ENCODE assay signal across 24 cellular contexts in the genomic region with DNA sequence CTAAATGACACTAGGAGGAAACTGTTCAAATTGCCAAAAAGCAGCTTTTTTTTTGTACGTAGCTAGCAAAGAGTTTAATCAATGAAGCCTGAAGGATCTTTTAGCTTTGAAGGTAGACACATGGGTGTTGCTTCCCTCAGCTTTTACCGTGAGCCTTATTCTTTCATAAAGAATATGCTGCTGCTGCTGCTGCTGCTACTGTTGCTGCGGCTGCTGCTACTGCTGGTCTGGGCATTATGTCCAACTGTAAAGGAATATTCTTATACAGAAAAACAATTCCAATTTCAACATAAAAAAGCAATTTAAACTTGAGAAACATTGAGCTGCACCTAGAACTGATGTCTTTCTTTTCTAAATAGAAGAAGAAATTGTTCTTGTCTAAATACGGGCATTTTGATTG. TPM values are rescaled to one million over a fixed set of nuclear protein-coding genes. Genes with fewer than 3 reads are reported as not detected.
DNase-seq lines count a peak whose midpoint lies in the region.
"Had no signal": no experiment of that assay in that cellular context is flagged by ENCODE, and none has a peak within 500 bp of the region (broad histone marks: within the 10 kb centered on the region; RNA-seq: fewer than 3 reads in every experiment).

No MANE protein-coding gene starts in this region.

- no peaks in the 10 kb centered on the region for H3K36me3 ChIP-seq in rectal smooth muscle tissue (ENCODE audit: control insufficient read depth, insufficient read depth, low read length)

- H3K9me3 Mint-ChIP-seq in immature natural killer cell, result no peaks in the 10 kb centered on the region
- H3K9me3 Mint-ChIP-seq: activated CD4-positive, alpha-beta T cell treated with anti-CD3 and anti-CD28 coated beads, Interleukin-2, amount 10 ng/mL, durations not matched to agents 24 days and 14 days; activated naive CD8-positive, alpha-beta T cell treated with anti-CD3 and anti-CD28 coated beads, Interleukin-2, amount 50 U/mL, for 24 hours; activated T-cell treated with anti-CD3 and anti-CD28 coated beads, Interleukin-2, amount 50 U/mL, for 24 hours; central memory CD8-positive, alpha-beta T cell had no signal

- H3K27me3 Mint-ChIP-seq in immature natural killer cell (ENCODE audit: low read depth in 3 of 3), result peaks cover 0 to 4% (median 2%) of the 10 kb centered on the region in 3 donors

- H3K9ac ChIP-seq in rectal smooth muscle tissue (ENCODE audit: low read length), result no peak overlapping the region

- no peaks in the 10 kb centered on the region for H3K4me1 Mint-ChIP-seq in immature natural killer cell
- H3K4me1 Mint-ChIP-seq: activated CD4-positive, alpha-beta T cell treated with anti-CD3 and anti-CD28 coated beads, Interleukin-2, amount 10 ng/mL, durations not matched to agents 24 days and 14 days; activated naive CD8-positive, alpha-beta T cell treated with anti-CD3 and anti-CD28 coated beads, Interleukin-2, amount 50 U/mL, for 24 hours; central memory CD8-positive, alpha-beta T cell; stimulated activated naive B cell treated with anti-CD40 and anti-IgM and Interleukin-4, amounts not matched to agents 10 μg/mL and 1 μg/mL and 100 μg/mL, for 72 hours had no signal

- peak overlapping the region; percentile 64 for H3K27ac ChIP-seq in rectal smooth muscle tissue (ENCODE audit: low read depth, low read length)
- H3K27ac ChIP-seq: 22Rv1, C4-2B, testis, VCaP had no signal

- no peaks in the 10 kb centered on the region for H3K36me3 Mint-ChIP-seq in immature natural killer cell
- H3K36me3 Mint-ChIP-seq: stimulated activated naive B cell treated with anti-CD40 and anti-IgM and Interleukin-4, amounts not matched to agents 10 μg/mL and 1 μg/mL and 100 μg/mL, for 72 hours had no signal

- H3K27me3 ChIP-seq in rectal smooth muscle tissue (ENCODE audit: control insufficient read depth, insufficient read depth, low read length), result no peaks in the 10 kb centered on the region
- H3K27me3 ChIP-seq: testis had no signal

- no peak overlapping the region for H3K27ac Mint-ChIP-seq in immature natural killer cell
- H3K27ac Mint-ChIP-seq: activated CD4-positive, alpha-beta T cell treated with anti-CD3 and anti-CD28 coated beads, Interleukin-2, amount 10 ng/mL, durations not matched to agents 24 days and 14 days; activated naive CD8-positive, alpha-beta T cell treated with anti-CD3 and anti-CD28 coated beads, Interleukin-2, amount 50 U/mL, for 24 hours; activated T-cell treated with anti-CD3 and anti-CD28 coated beads, Interleukin-2, amount 50 U/mL, for 24 hours; stimulated activated naive B cell treated with anti-CD40 and anti-IgM and Interleukin-4, amounts not matched to agents 10 μg/mL and 1 μg/mL and 100 μg/mL, for 72 hours had no signal

- DNase-seq in NCI-H146 (lab: John Stamatoyannopoulos, UW), result peak; percentile 42
- DNase-seq in NCI-H146 treated with DMSO at 0.1 percent for 48 hours (lab: John Stamatoyannopoulos, UW; ENCODE audit: unreplicated experiment), result no peak
- DNase-seq in NCI-H82 treated with DMSO at 0.1 percent for 48 hours (lab: John Stamatoyannopoulos, UW; ENCODE audit: unreplicated experiment), result peak; percentile 24
- DNase-seq in inferior parietal cortex (ENCODE audit: extremely low spot score), result peak; percentile 40
- DNase-seq in KG1 (lab: John Stamatoyannopoulos, UW), result no peak
- DNase-seq in immature natural killer cell, result no peak
- no peak for DNase-seq in NCI-H2107 treated with DMSO at 0.1 percent for 48 hours (lab: John Stamatoyannopoulos, UW; ENCODE audit: unreplicated experiment)
- DNase-seq: activated CD4-positive, alpha-beta T cell treated with anti-CD3 and anti-CD28 coated beads, Interleukin-2, amount 10 ng/mL, durations not matched to agents 24 days and 14 days; activated gamma-delta T cell; activated naive CD8-positive, alpha-beta T cell treated with anti-CD3 and anti-CD28 coated beads, Interleukin-2, amount 50 U/mL, for 24 hours; activated T-cell treated with anti-CD3 and anti-CD28 coated beads, Interleukin-2, amount 50 U/mL, for 24 hours; Calu3; DND-41; KBM-7; MM.1S; mucosa of descending colon; OCI-M1; stimulated activated naive B cell treated with anti-CD40 and anti-IgM and Interleukin-4, amounts not matched to agents 10 μg/mL and 1 μg/mL and 100 μg/mL, for 72 hours; testis had no signal

- peaks cover 8% of the 10 kb centered on the region for H3K4me1 ChIP-seq in rectal smooth muscle tissue (ENCODE audit: control insufficient read depth, insufficient read depth, low read length)
- H3K4me1 ChIP-seq: testis had no signal

- H3K4me3 ChIP-seq in rectal smooth muscle tissue (ENCODE audit: low read length), result no peak overlapping the region
- H3K4me3 ChIP-seq: mucosa of descending colon, testis had no signal

- no peak overlapping the region for H3K4me3 Mint-ChIP-seq in immature natural killer cell
- H3K4me3 Mint-ChIP-seq: activated CD4-positive, alpha-beta T cell treated with anti-CD3 and anti-CD28 coated beads, Interleukin-2, amount 10 ng/mL, durations not matched to agents 24 days and 14 days; activated naive CD8-positive, alpha-beta T cell treated with anti-CD3 and anti-CD28 coated beads, Interleukin-2, amount 50 U/mL, for 24 hours; activated T-cell treated with anti-CD3 and anti-CD28 coated beads, Interleukin-2, amount 50 U/mL, for 24 hours; central memory CD8-positive, alpha-beta T cell; stimulated activated naive B cell treated with anti-CD40 and anti-IgM and Interleukin-4, amounts not matched to agents 10 μg/mL and 1 μg/mL and 100 μg/mL, for 72 hours had no signal

RNA-seq across cellular contexts. Expression of gene PPP1R12A, which starts 38.9 kb away (rescaled TPM):
- 100 to 1,000 TPM in 2 of 3 donors, 10 to 100 TPM in 1; 81.1 to 158 (median 103) TPM for polyA plus RNA-seq in immature natural killer cell

Comparison
In these comparisons a context has a peak if more than half of its experiments do, and no peak if none do; other contexts are left out.
1. DNase-seq: peak in NCI-H146 (single experiment), NCI-H82 treated with DMSO at 0.1 percent for 48 hours (single experiment) and inferior parietal cortex (single experiment); none in NCI-H146 treated with DMSO at 0.1 percent for 48 hours (single experiment), KG1 (single experiment), immature natural killer cell (0 of 3) and NCI-H2107 treated with DMSO at 0.1 percent for 48 hours (single experiment).